In the genomic region with DNA sequence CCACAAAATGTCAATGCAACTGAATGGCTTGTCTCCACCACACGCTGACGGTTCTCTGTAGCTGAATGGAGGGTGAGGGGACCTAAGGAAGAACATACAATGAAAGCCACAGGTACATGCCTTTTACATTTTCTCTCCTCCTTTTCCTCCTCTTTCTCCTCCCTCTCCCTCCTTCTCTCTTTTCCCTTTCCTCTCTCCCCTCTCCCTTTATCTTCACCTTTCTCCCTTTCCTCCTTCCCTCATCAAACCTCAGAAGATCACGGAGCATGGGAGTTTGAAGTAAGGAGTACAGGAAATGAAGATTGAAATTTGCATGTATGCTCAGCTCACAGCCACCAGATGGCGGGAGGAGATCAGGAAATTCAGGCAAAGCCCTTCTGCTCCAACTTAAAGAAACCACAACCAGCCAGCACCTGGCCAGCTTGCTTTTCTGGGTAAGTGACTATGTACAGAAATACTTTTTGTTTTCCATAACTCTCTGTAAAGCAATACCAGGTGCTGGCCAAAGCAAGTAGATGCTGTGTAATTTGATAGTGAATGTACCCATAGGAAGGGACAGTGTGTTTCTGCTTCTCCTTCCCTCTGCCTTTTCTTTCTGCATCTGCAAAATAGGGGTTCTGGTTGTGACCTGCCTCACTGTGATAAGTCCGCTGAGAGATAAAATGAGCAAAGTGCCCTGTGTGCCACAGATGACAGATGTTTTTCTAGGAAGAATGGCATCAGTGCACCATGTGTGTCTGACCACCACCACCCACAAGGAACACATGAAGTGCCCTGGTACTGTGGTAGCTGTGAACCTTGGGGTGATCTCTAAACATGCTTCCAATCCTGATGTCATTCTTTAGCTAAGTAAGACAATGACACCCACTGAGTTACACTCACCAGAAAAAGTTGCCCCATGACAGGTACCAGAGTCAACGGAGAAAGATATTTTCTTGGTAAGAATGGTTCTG, we compare ENCODE assay signal across 1 cellular context.
A peak's percentile ranks its signal among the peaks of the same experiment; 100 is the strongest.
TF ChIP-seq lines count a peak whose summit lies in the region.

No MANE protein-coding gene starts in this region.

TF ChIP-seq in K562, 482 proteins besides CTCF, POLR2A, EP300 and RAD21 (continued from another document and continues in another):
- no peak for TF ChIP-seq JUN (IDR thresholded peaks at IDR 0.05; ENCODE audit: borderline replicate concordance, low read depth, low read length)
- 0 out of 2 replicates have a peak, but pooled peaks have one; percentile 11 for TF ChIP-seq JUN (CRISPR knock-in tag; IDR thresholded peaks at IDR 0.05; ENCODE audit: borderline replicate concordance)
- TF ChIP-seq SNRNP70 (optimal IDR thresholded peaks at IDR 0.05; ENCODE audit: low read depth, low read length): no peak
- TF ChIP-seq FIP1L1 (IDR thresholded peaks at IDR 0.05; ENCODE audit: low read depth, low read length, poor library complexity, severe bottlenecking): no peak
- TF ChIP-seq, protein P1, sequence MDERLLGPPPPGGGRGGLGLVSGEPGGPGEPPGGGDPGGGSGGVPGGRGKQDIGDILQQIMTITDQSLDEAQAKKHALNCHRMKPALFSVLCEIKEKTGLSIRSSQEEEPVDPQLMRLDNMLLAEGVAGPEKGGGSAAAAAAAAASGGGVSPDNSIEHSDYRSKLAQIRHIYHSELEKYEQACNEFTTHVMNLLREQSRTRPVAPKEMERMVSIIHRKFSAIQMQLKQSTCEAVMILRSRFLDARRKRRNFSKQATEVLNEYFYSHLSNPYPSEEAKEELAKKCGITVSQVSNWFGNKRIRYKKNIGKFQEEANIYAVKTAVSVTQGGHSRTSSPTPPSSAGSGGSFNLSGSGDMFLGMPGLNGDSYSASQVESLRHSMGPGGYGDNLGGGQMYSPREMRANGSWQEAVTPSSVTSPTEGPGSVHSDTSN (CRISPR knock-in tag; IDR thresholded peaks at IDR 0.05; ENCODE audit: low read depth): no peak
- TF ChIP-seq, protein P1 (tag; conservative IDR thresholded peaks at IDR 0.05; ENCODE audit: low read depth): no peak
- TF ChIP-seq ZNF12 (CRISPR knock-in tag; IDR thresholded peaks at IDR 0.05): no peak
- TF ChIP-seq, protein P2, sequence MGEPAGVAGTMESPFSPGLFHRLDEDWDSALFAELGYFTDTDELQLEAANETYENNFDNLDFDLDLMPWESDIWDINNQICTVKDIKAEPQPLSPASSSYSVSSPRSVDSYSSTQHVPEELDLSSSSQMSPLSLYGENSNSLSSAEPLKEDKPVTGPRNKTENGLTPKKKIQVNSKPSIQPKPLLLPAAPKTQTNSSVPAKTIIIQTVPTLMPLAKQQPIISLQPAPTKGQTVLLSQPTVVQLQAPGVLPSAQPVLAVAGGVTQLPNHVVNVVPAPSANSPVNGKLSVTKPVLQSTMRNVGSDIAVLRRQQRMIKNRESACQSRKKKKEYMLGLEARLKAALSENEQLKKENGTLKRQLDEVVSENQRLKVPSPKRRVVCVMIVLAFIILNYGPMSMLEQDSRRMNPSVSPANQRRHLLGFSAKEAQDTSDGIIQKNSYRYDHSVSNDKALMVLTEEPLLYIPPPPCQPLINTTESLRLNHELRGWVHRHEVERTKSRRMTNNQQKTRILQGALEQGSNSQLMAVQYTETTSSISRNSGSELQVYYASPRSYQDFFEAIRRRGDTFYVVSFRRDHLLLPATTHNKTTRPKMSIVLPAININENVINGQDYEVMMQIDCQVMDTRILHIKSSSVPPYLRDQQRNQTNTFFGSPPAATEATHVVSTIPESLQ (CRISPR knock-in tag; IDR thresholded peaks at IDR 0.05): no peak
- TF ChIP-seq NFRKB (IDR thresholded peaks at IDR 0.05; ENCODE audit: low read depth): no peak
- TF ChIP-seq, protein P3, sequence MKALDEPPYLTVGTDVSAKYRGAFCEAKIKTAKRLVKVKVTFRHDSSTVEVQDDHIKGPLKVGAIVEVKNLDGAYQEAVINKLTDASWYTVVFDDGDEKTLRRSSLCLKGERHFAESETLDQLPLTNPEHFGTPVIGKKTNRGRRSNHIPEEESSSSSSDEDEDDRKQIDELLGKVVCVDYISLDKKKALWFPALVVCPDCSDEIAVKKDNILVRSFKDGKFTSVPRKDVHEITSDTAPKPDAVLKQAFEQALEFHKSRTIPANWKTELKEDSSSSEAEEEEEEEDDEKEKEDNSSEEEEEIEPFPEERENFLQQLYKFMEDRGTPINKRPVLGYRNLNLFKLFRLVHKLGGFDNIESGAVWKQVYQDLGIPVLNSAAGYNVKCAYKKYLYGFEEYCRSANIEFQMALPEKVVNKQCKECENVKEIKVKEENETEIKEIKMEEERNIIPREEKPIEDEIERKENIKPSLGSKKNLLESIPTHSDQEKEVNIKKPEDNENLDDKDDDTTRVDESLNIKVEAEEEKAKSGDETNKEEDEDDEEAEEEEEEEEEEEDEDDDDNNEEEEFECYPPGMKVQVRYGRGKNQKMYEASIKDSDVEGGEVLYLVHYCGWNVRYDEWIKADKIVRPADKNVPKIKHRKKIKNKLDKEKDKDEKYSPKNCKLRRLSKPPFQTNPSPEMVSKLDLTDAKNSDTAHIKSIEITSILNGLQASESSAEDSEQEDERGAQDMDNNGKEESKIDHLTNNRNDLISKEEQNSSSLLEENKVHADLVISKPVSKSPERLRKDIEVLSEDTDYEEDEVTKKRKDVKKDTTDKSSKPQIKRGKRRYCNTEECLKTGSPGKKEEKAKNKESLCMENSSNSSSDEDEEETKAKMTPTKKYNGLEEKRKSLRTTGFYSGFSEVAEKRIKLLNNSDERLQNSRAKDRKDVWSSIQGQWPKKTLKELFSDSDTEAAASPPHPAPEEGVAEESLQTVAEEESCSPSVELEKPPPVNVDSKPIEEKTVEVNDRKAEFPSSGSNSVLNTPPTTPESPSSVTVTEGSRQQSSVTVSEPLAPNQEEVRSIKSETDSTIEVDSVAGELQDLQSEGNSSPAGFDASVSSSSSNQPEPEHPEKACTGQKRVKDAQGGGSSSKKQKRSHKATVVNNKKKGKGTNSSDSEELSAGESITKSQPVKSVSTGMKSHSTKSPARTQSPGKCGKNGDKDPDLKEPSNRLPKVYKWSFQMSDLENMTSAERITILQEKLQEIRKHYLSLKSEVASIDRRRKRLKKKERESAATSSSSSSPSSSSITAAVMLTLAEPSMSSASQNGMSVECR (CRISPR knock-in tag; IDR thresholded peaks at IDR 0.05): no peak
- no peak for TF ChIP-seq HLTF (IDR thresholded peaks at IDR 0.05)
- TF ChIP-seq TAF9B (IDR thresholded peaks at IDR 0.05; ENCODE audit: partially characterized antibody): no peak
- TF ChIP-seq ATF7 (IDR thresholded peaks at IDR 0.05): no peak
- no peak for TF ChIP-seq FOSL1 (tag; conservative IDR thresholded peaks at IDR 0.05)
- TF ChIP-seq SMC3 (conservative IDR thresholded peaks at IDR 0.05; ENCODE audit: insufficient read depth, low read depth, low read length): peak; percentile 99
- TF ChIP-seq HDAC1 (IDR thresholded peaks at IDR 0.05): peak in 1 of 2 experiments; percentile 37; a peak in 1 of 4 replicates
- TF ChIP-seq SREBF2 (CRISPR knock-in tag; IDR thresholded peaks at IDR 0.05): no peak
- TF ChIP-seq LCOR (CRISPR knock-in tag; IDR thresholded peaks at IDR 0.05): no peak
- TF ChIP-seq, protein P4, sequence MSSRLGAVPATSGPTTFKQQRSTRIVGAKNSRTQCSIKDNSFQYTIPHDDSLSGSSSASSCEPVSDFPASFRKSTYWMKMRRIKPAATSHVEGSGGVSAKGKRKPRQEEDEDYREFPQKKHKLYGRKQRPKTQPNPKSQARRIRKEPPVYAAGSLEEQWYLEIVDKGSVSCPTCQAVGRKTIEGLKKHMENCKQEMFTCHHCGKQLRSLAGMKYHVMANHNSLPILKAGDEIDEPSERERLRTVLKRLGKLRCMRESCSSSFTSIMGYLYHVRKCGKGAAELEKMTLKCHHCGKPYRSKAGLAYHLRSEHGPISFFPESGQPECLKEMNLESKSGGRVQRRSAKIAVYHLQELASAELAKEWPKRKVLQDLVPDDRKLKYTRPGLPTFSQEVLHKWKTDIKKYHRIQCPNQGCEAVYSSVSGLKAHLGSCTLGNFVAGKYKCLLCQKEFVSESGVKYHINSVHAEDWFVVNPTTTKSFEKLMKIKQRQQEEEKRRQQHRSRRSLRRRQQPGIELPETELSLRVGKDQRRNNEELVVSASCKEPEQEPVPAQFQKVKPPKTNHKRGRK (tag; IDR thresholded peaks at IDR 0.05): peak; percentile 93
- no peak for TF ChIP-seq RFX5 (IDR thresholded peaks at IDR 0.05; ENCODE audit: low read depth, low read length)
- TF ChIP-seq ETV6 (IDR thresholded peaks at IDR 0.05; ENCODE audit: borderline replicate concordance in 1 of 2, low read depth in 2 of 2, low read length in 1 of 2): no peak
- TF ChIP-seq ETV6 (CRISPR knock-in tag; IDR thresholded peaks at IDR 0.05; ENCODE audit: borderline replicate concordance): no peak
- TF ChIP-seq SREBF1 (IDR thresholded peaks at IDR 0.05; ENCODE audit: borderline replicate concordance, low read depth, low read length): no peak
- TF ChIP-seq, protein P5, sequence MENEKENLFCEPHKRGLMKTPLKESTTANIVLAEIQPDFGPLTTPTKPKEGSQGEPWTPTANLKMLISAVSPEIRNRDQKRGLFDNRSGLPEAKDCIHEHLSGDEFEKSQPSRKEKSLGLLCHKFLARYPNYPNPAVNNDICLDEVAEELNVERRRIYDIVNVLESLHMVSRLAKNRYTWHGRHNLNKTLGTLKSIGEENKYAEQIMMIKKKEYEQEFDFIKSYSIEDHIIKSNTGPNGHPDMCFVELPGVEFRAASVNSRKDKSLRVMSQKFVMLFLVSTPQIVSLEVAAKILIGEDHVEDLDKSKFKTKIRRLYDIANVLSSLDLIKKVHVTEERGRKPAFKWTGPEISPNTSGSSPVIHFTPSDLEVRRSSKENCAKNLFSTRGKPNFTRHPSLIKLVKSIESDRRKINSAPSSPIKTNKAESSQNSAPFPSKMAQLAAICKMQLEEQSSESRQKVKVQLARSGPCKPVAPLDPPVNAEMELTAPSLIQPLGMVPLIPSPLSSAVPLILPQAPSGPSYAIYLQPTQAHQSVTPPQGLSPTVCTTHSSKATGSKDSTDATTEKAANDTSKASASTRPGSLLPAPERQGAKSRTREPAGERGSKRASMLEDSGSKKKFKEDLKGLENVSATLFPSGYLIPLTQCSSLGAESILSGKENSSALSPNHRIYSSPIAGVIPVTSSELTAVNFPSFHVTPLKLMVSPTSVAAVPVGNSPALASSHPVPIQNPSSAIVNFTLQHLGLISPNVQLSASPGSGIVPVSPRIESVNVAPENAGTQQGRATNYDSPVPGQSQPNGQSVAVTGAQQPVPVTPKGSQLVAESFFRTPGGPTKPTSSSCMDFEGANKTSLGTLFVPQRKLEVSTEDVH (IDR thresholded peaks at IDR 0.05; ENCODE audit: low read depth, partially characterized antibody): peak; percentile 41
- TF ChIP-seq, protein P6, sequence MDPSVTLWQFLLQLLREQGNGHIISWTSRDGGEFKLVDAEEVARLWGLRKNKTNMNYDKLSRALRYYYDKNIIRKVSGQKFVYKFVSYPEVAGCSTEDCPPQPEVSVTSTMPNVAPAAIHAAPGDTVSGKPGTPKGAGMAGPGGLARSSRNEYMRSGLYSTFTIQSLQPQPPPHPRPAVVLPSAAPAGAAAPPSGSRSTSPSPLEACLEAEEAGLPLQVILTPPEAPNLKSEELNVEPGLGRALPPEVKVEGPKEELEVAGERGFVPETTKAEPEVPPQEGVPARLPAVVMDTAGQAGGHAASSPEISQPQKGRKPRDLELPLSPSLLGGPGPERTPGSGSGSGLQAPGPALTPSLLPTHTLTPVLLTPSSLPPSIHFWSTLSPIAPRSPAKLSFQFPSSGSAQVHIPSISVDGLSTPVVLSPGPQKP (CRISPR knock-in tag; IDR thresholded peaks at IDR 0.05): no peak
- TF ChIP-seq ZNF311 (CRISPR knock-in tag; IDR thresholded peaks at IDR 0.05): no peak
- TF ChIP-seq BRD4 (IDR thresholded peaks at IDR 0.05): no peak
- TF ChIP-seq GTF2E2 (tag; IDR thresholded peaks at IDR 0.05): no peak
- no peak for TF ChIP-seq ZNF124 (CRISPR knock-in tag; IDR thresholded peaks at IDR 0.05)
- TF ChIP-seq ZNF253 (CRISPR knock-in tag; conservative IDR thresholded peaks at IDR 0.05): no peak
- TF ChIP-seq ZNF780A (CRISPR knock-in tag; IDR thresholded peaks at IDR 0.05): no peak
- no peak for TF ChIP-seq MBD2 (IDR thresholded peaks at IDR 0.05; ENCODE audit: borderline replicate concordance, low read depth)
- TF ChIP-seq ZNF778 (CRISPR knock-in tag; IDR thresholded peaks at IDR 0.05): no peak
- no peak for TF ChIP-seq PTTG1 (tag; IDR thresholded peaks at IDR 0.05; ENCODE audit: low read depth)
- TF ChIP-seq, protein P7, sequence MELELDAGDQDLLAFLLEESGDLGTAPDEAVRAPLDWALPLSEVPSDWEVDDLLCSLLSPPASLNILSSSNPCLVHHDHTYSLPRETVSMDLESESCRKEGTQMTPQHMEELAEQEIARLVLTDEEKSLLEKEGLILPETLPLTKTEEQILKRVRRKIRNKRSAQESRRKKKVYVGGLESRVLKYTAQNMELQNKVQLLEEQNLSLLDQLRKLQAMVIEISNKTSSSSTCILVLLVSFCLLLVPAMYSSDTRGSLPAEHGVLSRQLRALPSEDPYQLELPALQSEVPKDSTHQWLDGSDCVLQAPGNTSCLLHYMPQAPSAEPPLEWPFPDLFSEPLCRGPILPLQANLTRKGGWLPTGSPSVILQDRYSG (tag; conservative IDR thresholded peaks at IDR 0.05; ENCODE audit: low read depth): no peak
- no peak for TF ChIP-seq ARHGAP35 (IDR thresholded peaks at IDR 0.05; ENCODE audit: partially characterized antibody)
- peak; percentile 98 for TF ChIP-seq STAG1 (CRISPR knock-in tag; IDR thresholded peaks at IDR 0.05; ENCODE audit: borderline replicate concordance)
- no peak for TF ChIP-seq CREBBP (IDR thresholded peaks at IDR 0.05; ENCODE audit: low read depth, low read length)
- no peak for TF ChIP-seq CBX3 (IDR thresholded peaks at IDR 0.05; ENCODE audit: borderline replicate concordance in 1 of 2, low read length in 2 of 2)
- no peak for TF ChIP-seq COPS2 (conservative IDR thresholded peaks at IDR 0.05)
- TF ChIP-seq, protein P8, sequence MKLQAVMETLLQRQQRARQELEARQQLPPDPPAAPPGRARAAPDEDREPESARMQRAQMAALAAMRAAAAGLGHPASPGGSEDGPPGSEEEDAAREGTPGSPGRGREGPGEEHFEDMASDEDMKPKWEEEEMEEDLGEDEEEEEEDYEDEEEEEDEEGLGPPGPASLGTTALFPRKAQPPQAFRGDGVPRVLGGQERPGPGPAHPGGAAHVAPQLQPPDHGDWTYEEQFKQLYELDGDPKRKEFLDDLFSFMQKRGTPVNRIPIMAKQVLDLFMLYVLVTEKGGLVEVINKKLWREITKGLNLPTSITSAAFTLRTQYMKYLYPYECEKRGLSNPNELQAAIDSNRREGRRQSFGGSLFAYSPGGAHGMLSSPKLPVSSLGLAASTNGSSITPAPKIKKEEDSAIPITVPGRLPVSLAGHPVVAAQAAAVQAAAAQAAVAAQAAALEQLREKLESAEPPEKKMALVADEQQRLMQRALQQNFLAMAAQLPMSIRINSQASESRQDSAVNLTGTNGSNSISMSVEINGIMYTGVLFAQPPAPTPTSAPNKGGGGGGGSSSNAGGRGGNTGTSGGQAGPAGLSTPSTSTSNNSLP (IDR thresholded peaks at IDR 0.05; ENCODE audit: borderline replicate concordance, low read depth, low read length): no peak
